In the genomic region with DNA sequence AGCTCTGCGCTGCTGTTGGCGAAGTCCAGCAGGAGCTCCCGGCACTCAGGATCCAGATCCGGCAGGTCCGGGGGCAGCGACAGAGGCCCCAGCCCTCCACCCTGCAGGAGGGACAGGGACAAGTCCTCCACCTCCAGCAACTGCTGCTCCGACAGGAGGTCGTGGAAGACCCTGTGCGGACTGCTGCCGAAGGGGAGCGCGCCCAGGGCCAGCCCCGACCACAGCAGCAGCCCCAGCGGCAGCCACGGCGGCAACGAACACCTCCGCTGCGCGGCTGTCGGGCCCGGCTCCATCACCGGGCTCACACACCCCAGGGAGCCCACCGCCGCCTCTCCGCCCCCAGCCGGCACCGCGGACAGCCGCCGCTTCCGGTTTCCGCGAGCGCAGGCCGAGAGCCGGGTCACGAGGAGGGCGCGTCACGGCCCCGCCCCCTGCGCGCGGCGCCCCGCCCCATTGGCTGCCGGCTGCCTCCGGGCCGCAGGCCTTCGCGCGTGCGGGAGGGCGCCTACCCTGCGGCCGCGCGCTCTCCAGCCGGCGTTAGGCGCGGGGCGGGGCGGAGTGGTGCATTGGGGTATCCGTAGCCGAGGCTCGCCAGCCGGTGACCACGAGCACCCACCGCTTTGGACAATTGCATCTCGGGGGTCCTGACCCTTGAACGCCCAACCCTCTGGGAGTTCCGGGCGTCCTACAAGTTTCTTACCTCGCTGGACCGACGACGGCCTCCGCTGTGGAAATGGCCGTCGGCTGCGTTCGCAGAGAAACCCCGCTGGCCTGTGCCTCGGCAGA, we compare ENCODE assay signal across 8 cellular contexts. TPM values are rescaled to one million over a fixed set of nuclear protein-coding genes. Genes with fewer than 3 reads are reported as not detected.
DNase-seq lines count a peak whose midpoint lies in the region; ATAC-seq, FAIRE-seq and TF ChIP-seq lines count a peak whose summit lies in the region.

A gene with protein sequence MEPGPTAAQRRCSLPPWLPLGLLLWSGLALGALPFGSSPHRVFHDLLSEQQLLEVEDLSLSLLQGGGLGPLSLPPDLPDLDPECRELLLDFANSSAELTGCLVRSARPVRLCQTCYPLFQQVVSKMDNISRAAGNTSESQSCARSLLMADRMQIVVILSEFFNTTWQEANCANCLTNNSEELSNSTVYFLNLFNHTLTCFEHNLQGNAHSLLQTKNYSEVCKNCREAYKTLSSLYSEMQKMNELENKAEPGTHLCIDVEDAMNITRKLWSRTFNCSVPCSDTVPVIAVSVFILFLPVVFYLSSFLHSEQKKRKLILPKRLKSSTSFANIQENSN (minus strand): TSS at position 383 of the 786 bp plus-strand sequence. CDS start 90 bp downstream, at position 293.

- no peak for FAIRE-seq in H1 (lab: Jason Lieb, UNC)

- H2BK5ac ChIP-seq in H1 (ENCODE audit: low read depth, low read length), result peak within 1 kb of the TSS; percentile 71; the same call in 1 of the 2 replicates

- H2BK20ac ChIP-seq in H1 (ENCODE audit: low read length), result 0 out of 2 replicates have a peak within 1 kb of the TSS, but pooled peaks have one; percentile 72

- peak within 1 kb of the TSS; percentile 75 for H4K91ac ChIP-seq in H1 (replicated peaks; ENCODE audit: insufficient read length, low read length)

- H3K36me3 ChIP-seq in H1 (ENCODE audit: control insufficient read depth in 2 of 4, insufficient read depth in 4 of 4, low read length in 3 of 4), result no peaks in the 10 kb centered on the region

- H3K14ac ChIP-seq in H1 (ENCODE audit: insufficient read length), result no peak within 1 kb of the TSS

- H3K79me2 ChIP-seq in H1 (ENCODE audit: control insufficient read depth in 1 of 2, insufficient read depth in 2 of 2, low read length in 2 of 2), result peaks cover 0 to 17% of the 10 kb centered on the region in 2 experiments; a peak in 2 of 4 replicates

- peak within 1 kb of the TSS; percentile 55 to 82 (median 74) for H3K9ac ChIP-seq in H1 (replicated peaks in 1 of 4; ENCODE audit: extremely low read depth in 1 of 4, low read depth in 3 of 4, low read length in 3 of 4)

- H3K23ac ChIP-seq in H1 (ENCODE audit: insufficient read length), result no peak within 1 kb of the TSS

- H4K8ac ChIP-seq in H1 (ENCODE audit: extremely low read depth, insufficient read depth, low read length), result peak within 1 kb of the TSS; percentile 90

- H2AFZ ChIP-seq in H1 (ENCODE audit: low read length), result peak within 1 kb of the TSS; percentile 55; the same call in 1 of the 2 replicates

- TF ChIP-seq RAD21 in H1 (IDR thresholded peaks at IDR 0.05 in 1 of 2, conservative IDR thresholded peaks at IDR 0.05 in 1 of 2; ENCODE audit: low read depth in 2 of 2, low read length in 2 of 2), result no peak

- H3K4me2 ChIP-seq in H1 (ENCODE audit: insufficient read depth in 1 of 2, low read depth in 2 of 2, low read length in 2 of 2), result peak within 1 kb of the TSS; percentile 87 to 90

- H3K79me1 ChIP-seq in H1 (ENCODE audit: low read depth, low read length), result no peaks in the 10 kb centered on the region

- peak within 1 kb of the TSS; percentile 82 for H3K4me3 Mint-ChIP-seq in activated CD8-positive, alpha-beta memory T cell treated with anti-CD3 and anti-CD28 coated beads, Interleukin-2, amount 10 ng/mL, durations not matched to agents 7 days and 5 days

- WGBS in H1 (ENCODE audit: extremely low coverage in 1 of 2, insufficient coverage in 1 of 2, insufficient read length in 1 of 2, insufficient replicate concordance in 2 of 2, low coverage in 1 of 2, low lambda C conversion rate in 2 of 2, missing lambda C conversion rate in 1 of 2), 2 experiments, result 4% methylated on average over 52 of the region's 86 CpGs; no CpG with 5 or more reads in 1 of the 2 experiments

- H2BK15ac ChIP-seq in H1 (ENCODE audit: low read length), result peak within 1 kb of the TSS; percentile 99

- CTCF ChIA-PET in activated CD8-positive, alpha-beta memory T cell treated with anti-CD3 and anti-CD28 coated beads, Interleukin-2, amount 10 ng/mL, durations not matched to agents 7 days and 5 days (lab: Charles Lee), result no interaction called here
- CTCF ChIA-PET in H1 (lab: Charles Lee; ENCODE audit: partially characterized antibody), result interaction anchor here (0.6 kb wide), 1 partner anchor 147 kb away, joined by 4 read pairs; no protein-coding TSS in a partner anchor

- H3K27ac Mint-ChIP-seq in activated CD8-positive, alpha-beta memory T cell treated with anti-CD3 and anti-CD28 coated beads, Interleukin-2, amount 10 ng/mL, durations not matched to agents 7 days and 5 days, result peak within 1 kb of the TSS; percentile 84

- DNase-seq in CMK (ENCODE audit: low read depth) (peak; percentile 63), HS-5 (ENCODE audit: low read depth) (peak; percentile 39), NOMO-1 treated with dmso at 0.1 percent for 144 hours (lab: John Stamatoyannopoulos, UW; ENCODE audit: unreplicated experiment) (peak; percentile 82), H1 (ENCODE audit: low read depth in 1 of 2, low spot score in 2 of 2) (peak; percentile 51 to 96), mesenteric fat pad (ENCODE audit: low spot score) (peak; percentile 98)
- DNase-seq in activated CD8-positive, alpha-beta memory T cell treated with anti-CD3 and anti-CD28 coated beads, Interleukin-2, amount 10 ng/mL, durations not matched to agents 7 days and 5 days, result peak; percentile 94
- DNase-seq in stimulated activated CD8-positive, alpha-beta memory T cell treated with anti-CD3 and anti-CD28 coated beads, Interleukin-15, amount 100 ng/mL, for 4 hours (ENCODE audit: low read depth in 2 of 2), result peak; percentile 82 to 93

- no peaks in the 10 kb centered on the region for H4K20me1 ChIP-seq in H1 (replicated peaks in 1 of 2; ENCODE audit: control insufficient read depth in 1 of 2, insufficient read depth in 2 of 2, low read length in 2 of 2)

- peaks cover 0 to 3% (median under 1%) of the 10 kb centered on the region in 4 experiments; a peak in 2 of 7 replicates for H3K27me3 ChIP-seq in H1 (replicated peaks in 1 of 4; ENCODE audit: control insufficient read depth in 3 of 4, extremely low read depth in 1 of 4, insufficient read depth in 3 of 4, low read length in 3 of 4)

- H3K9me3 ChIP-seq in H1 (ENCODE audit: insufficient read depth in 2 of 2, low read depth in 1 of 2, low read length in 1 of 2), result no peaks in the 10 kb centered on the region

- peak; percentile 52 to 72 for TF ChIP-seq POLR2A in H1 (IDR thresholded peaks at IDR 0.05; ENCODE audit: control extremely low read depth in 1 of 2, low read depth in 2 of 2, low read length in 2 of 2)

- peak within 1 kb of the TSS; percentile 42 for H3K56ac ChIP-seq in H1 (replicated peaks; ENCODE audit: insufficient read length, low read depth, low read length)

- TF ChIP-seq EP300 in H1 (IDR thresholded peaks at IDR 0.05; ENCODE audit: borderline replicate concordance in 1 of 2, low read depth in 2 of 2, low read length in 2 of 2), result no peak

- peak within 1 kb of the TSS; percentile 40; the same call in 1 of the 2 replicates for H2AK5ac ChIP-seq in H1 (ENCODE audit: low read depth, low read length)

- no peaks in the 10 kb centered on the region for H3K9me3 Mint-ChIP-seq in activated CD8-positive, alpha-beta memory T cell treated with anti-CD3 and anti-CD28 coated beads, Interleukin-2, amount 10 ng/mL, durations not matched to agents 7 days and 5 days (ENCODE audit: low read depth)

- peak within 1 kb of the TSS; percentile 51 for H4K5ac ChIP-seq in H1 (ENCODE audit: insufficient read length, low read depth, low read length)

- peaks cover 15% of the 10 kb centered on the region for H3K27me3 Mint-ChIP-seq in activated CD8-positive, alpha-beta memory T cell treated with anti-CD3 and anti-CD28 coated beads, Interleukin-2, amount 10 ng/mL, durations not matched to agents 7 days and 5 days

- H3K4ac ChIP-seq in H1 (replicated peaks; ENCODE audit: insufficient read length, low read depth, low read length), result peak within 1 kb of the TSS; percentile 44

- peaks cover 2 to 8% (median 5%) of the 10 kb centered on the region in 4 experiments; a peak in 5 of 7 replicates for H3K4me1 ChIP-seq in H1 (replicated peaks in 1 of 4; ENCODE audit: control insufficient read depth in 3 of 4, insufficient read depth in 4 of 4, low read length in 3 of 4)

- peak within 1 kb of the TSS; percentile 80 to 96 (median 84) for H3K4me3 ChIP-seq in H1 (ENCODE audit: extremely low read depth in 1 of 4, insufficient read depth in 2 of 4, low read depth in 3 of 4, low read length in 4 of 4)

- H3K23me2 ChIP-seq in H1 (ENCODE audit: low read depth, low read length), result peaks cover 7% of the 10 kb centered on the region

- peaks cover 1% of the 10 kb centered on the region for H3K36me3 Mint-ChIP-seq in activated CD8-positive, alpha-beta memory T cell treated with anti-CD3 and anti-CD28 coated beads, Interleukin-2, amount 10 ng/mL, durations not matched to agents 7 days and 5 days

- POLR2A ChIA-PET in H1 (lab: Charles Lee; ENCODE audit: partially characterized antibody), result interaction anchor here (1.5 kb wide), 1 partner anchor 8 kb away, joined by 3 read pairs; no protein-coding TSS in a partner anchor

- H2BK120ac ChIP-seq in H1 (replicated peaks; ENCODE audit: low read depth, low read length), result peak within 1 kb of the TSS; percentile 92

- H3K4me1 Mint-ChIP-seq in activated CD8-positive, alpha-beta memory T cell treated with anti-CD3 and anti-CD28 coated beads, Interleukin-2, amount 10 ng/mL, durations not matched to agents 7 days and 5 days, result peaks cover 22% of the 10 kb centered on the region

- H2BK12ac ChIP-seq in H1 (ENCODE audit: low read depth, low read length), result peak within 1 kb of the TSS; percentile 90; the same call in 1 of the 2 replicates

- ATAC-seq in GM19468 (IDR thresholded peaks at IDR 0.05; ENCODE audit: extremely low read depth, unreplicated experiment), result peak; percentile 96
- peak; percentile 98 for ATAC-seq in activated CD8-positive, alpha-beta memory T cell treated with anti-CD3 and anti-CD28 coated beads, Interleukin-2, amount 10 ng/mL, durations not matched to agents 7 days and 5 days

- H3K27ac ChIP-seq in H1 (ENCODE audit: low read depth, low read length), result peak within 1 kb of the TSS; percentile 77

- H3K18ac ChIP-seq in H1 (ENCODE audit: extremely low read depth, low read length), result peak within 1 kb of the TSS; percentile 83

- TF ChIP-seq CTCF in H1 (IDR thresholded peaks at IDR 0.05; ENCODE audit: control extremely low read depth in 1 of 3, insufficient read depth in 1 of 3, low read depth in 1 of 3, low read length in 3 of 3), result no peak

RNA-seq across cellular contexts. Expression of the gene that starts here (rescaled TPM):
- total RNA-seq in activated CD8-positive, alpha-beta memory T cell treated with anti-CD3 and anti-CD28 coated beads, Interleukin-2, amount 10 ng/mL, durations not matched to agents 7 days and 5 days, result 10 to 100 TPM; 22.2 to 30.5 TPM
- total RNA-seq in H1 (2021; fragmentation: NEBNext Ultra II Directional; extraction: Animal tissue kit (Norgen Biotek cat#: 25700)), result 26.1 and 30.3 TPM in 2 replicates
- polyA plus RNA-seq in H1 (2011; rRNA removed), result 17.7 and 26.1 TPM in 2 replicates
- polyA plus RNA-seq in H1 (2011; cell fraction: cytosol; rRNA removed), result 9.2 TPM
- polyA plus RNA-seq in H1 (2011; cell fraction: nucleus; rRNA removed), result 29.5 TPM
- polyA plus RNA-seq in H1 (2012, experiment 1 of 2), result 15.8 to 24.3 TPM (median 20.7 TPM) in 4 replicates
- polyA plus RNA-seq in H1 (2012, experiment 2 of 2), result 2.6 TPM
- 17.8 TPM for polyA plus RNA-seq in H1 (2013, experiment 1 of 2)
- 21.8 TPM for polyA plus RNA-seq in H1 (2013, experiment 2 of 2)
- polyA minus RNA-seq in H1 (2011; rRNA and poly(A)+ RNA removed), result 6.9 and 18.7 TPM in 2 replicates
- polyA minus RNA-seq in H1 (2011; cell fraction: cytosol; rRNA and poly(A)+ RNA removed), result 25.5 TPM
- 41.0 TPM for polyA minus RNA-seq in H1 (2011; cell fraction: nucleus; rRNA and poly(A)+ RNA removed)
- 106 TPM for total RNA-seq in mesenteric fat pad

Comparison
In these comparisons a context has a peak if more than half of its experiments do, and no peak if none do; other contexts are left out.
1. Peak in every context shown above with its lines: DNase-seq, ATAC-seq, H3K4me3 ChIP-seq and H3K27ac ChIP-seq.
2. DNase-seq: peak in every context shown above with its lines; median percentile 98 in mesenteric fat pad; 94 in activated CD8-positive, alpha-beta memory T cell treated with anti-CD3 and anti-CD28 coated beads, Interleukin-2, amount 10 ng/mL, durations not matched to agents 7 days and 5 days; 88 in stimulated activated CD8-positive, alpha-beta memory T cell treated with anti-CD3 and anti-CD28 coated beads, Interleukin-15, amount 100 ng/mL, for 4 hours; 82 in NOMO-1 treated with dmso at 0.1 percent for 144 hours; 74 in H1; 63 in CMK; 39 in HS-5.